In genomic region chr13:30843548-30843947, GRCh38 we compare ENCODE assay signal across 18 cellular contexts.
"Had no signal": no experiment of that assay in that cellular context is flagged by ENCODE, and none has a peak within 500 bp of the region (broad histone marks: within the 10 kb centered on the region; RNA-seq: fewer than 3 reads in every experiment).

No MANE protein-coding gene starts in this region.

- FAIRE-seq: colon, frontal cortex, small intestine had no signal

- DNase-seq: cerebellar nuclear complex; heart left ventricle; hippocampal formation; left colon; mucosa of descending colon; natural killer cell; nucleus accumbens; ovary; small intestine; stimulated activated CD4-positive, alpha-beta T cell treated with anti-CD3 and anti-CD28 coated beads, Interleukin-4, amount 100 ng/mL, for 1 hour; stimulated activated CD8-positive, alpha-beta memory T cell treated with anti-CD3 and anti-CD28 coated beads, Interleukin-4, amount 100 ng/mL, for 48 hours; tibial artery; upper lobe of right lung had no signal

- H3K27me3 ChIP-seq: heart left ventricle, ovary, right atrium auricular region, tibial artery, upper lobe of right lung had no signal

- H3K36me3 ChIP-seq: heart left ventricle, ovary, right atrium auricular region, tibial artery, upper lobe of right lung had no signal

- H3K9me3 ChIP-seq: mucosa of descending colon, ovary, tibial artery, upper lobe of right lung had no signal

- H3K4me3 ChIP-seq: heart left ventricle, mucosa of descending colon, ovary, right atrium auricular region, tibial artery, upper lobe of right lung had no signal

- H3K4me1 ChIP-seq: right atrium auricular region had no signal

- H3K27ac ChIP-seq: heart left ventricle, ovary, right atrium auricular region, tibial artery, upper lobe of right lung had no signal

- ATAC-seq: esophagus mucosa; heart left ventricle; left colon; mucosa of descending colon; stimulated activated effector memory CD8-positive, alpha-beta T cell treated with anti-CD3 and anti-CD28 coated beads, Interleukin-12 subunit alpha, Interleukin-12 subunit beta, amount 100 ng/mL, for 72 hours; upper lobe of right lung had no signal
